In genomic region chr2:88667219-88667618, GRCh38 we compare ENCODE assay signal across 15 cellular contexts.
"Had no signal": no experiment of that assay in that cellular context is flagged by ENCODE, and none has a peak within 500 bp of the region (broad histone marks: within the 10 kb centered on the region; RNA-seq: fewer than 3 reads in every experiment).

No MANE protein-coding gene starts in this region.

- H3K27ac Mint-ChIP-seq: activated naive CD4-positive, alpha-beta T cell treated with anti-CD3 and anti-CD28 coated beads for 36 hours; nephron had no signal

- H3K4me1 Mint-ChIP-seq: nephron had no signal

- FAIRE-seq: frontal cortex, keratinocyte had no signal

- H3K27me3 ChIP-seq: heart right ventricle, left lung, right lobe of liver, upper lobe of left lung had no signal

- H3K4me3 ChIP-seq: coronary artery, heart right ventricle, left lung, psoas muscle, right lobe of liver, upper lobe of left lung had no signal

- DNase-seq: activated CD4-positive, alpha-beta T cell treated with anti-CD3 and anti-CD28 coated beads for 1 hour; activated CD4-positive, alpha-beta T cell treated with anti-CD3 and anti-CD28 coated beads, Interleukin-2, amount 50 U/mL, for 48 hours; activated naive CD4-positive, alpha-beta T cell treated with anti-CD3 and anti-CD28 coated beads for 36 hours; effector CD8-positive, alpha-beta T cell; heart right ventricle; left lung; occipital lobe; psoas muscle; stimulated activated naive CD4-positive, alpha-beta T cell treated with Interleukin-2 at 50 U/mL for 16 hours; upper lobe of left lung had no signal

- H3K36me3 ChIP-seq: heart right ventricle, left lung, right lobe of liver, upper lobe of left lung had no signal

- H3K27ac ChIP-seq: coronary artery, heart right ventricle, left lung, psoas muscle, right lobe of liver, upper lobe of left lung had no signal

- H3K4me3 Mint-ChIP-seq: activated naive CD4-positive, alpha-beta T cell treated with anti-CD3 and anti-CD28 coated beads for 36 hours; nephron had no signal

- H3K9me3 Mint-ChIP-seq: activated naive CD4-positive, alpha-beta T cell treated with anti-CD3 and anti-CD28 coated beads for 36 hours; nephron had no signal

- H3K4me1 ChIP-seq: left lung, upper lobe of left lung had no signal

- H3K9me3 ChIP-seq: heart right ventricle, left lung, psoas muscle, right lobe of liver, upper lobe of left lung had no signal

- ATAC-seq: heart right ventricle, left lung, psoas muscle had no signal
